ENCODE assay signal across 10 cellular contexts in genomic region chr6:37242042-37242428, GRCh38. TPM values are rescaled to one million over a fixed set of nuclear protein-coding genes. Genes with fewer than 3 reads are reported as not detected.
DNase-seq lines count a peak whose midpoint lies in the region; ATAC-seq and TF ChIP-seq lines count a peak whose summit lies in the region.
"Had no signal": no experiment of that assay in that cellular context is flagged by ENCODE, and none has a peak within 500 bp of the region (broad histone marks: within the 10 kb centered on the region; RNA-seq: fewer than 3 reads in every experiment).

No MANE protein-coding gene starts in this region.

- H3K4me3 ChIP-seq in IMR-90 (ENCODE audit: insufficient read depth, low read depth, low read length) (no peak overlapping the region), mesendoderm (ENCODE audit: low read length) (no peak overlapping the region), thoracic aorta (no peak overlapping the region)

- TF ChIP-seq RAD21 in IMR-90 (IDR thresholded peaks at IDR 0.05; ENCODE audit: low read length): no peak

- H3K9ac ChIP-seq in IMR-90 (ENCODE audit: low read depth, low read length): peak overlapping the region; percentile 78
- H3K9ac ChIP-seq in mesendoderm (ENCODE audit: low read length): no peak overlapping the region

- H3K9me3 ChIP-seq in IMR-90 (ENCODE audit: control insufficient read depth, insufficient read depth, low read length) (no peaks in the 10 kb centered on the region), thoracic aorta (no peaks in the 10 kb centered on the region)

- no peaks in the 10 kb centered on the region for H3K27me3 ChIP-seq in IMR-90 (ENCODE audit: control insufficient read depth, insufficient read depth, low read length)
- H3K27me3 ChIP-seq in mesendoderm (ENCODE audit: insufficient read depth, low read length, poor library complexity): no peaks in the 10 kb centered on the region
- no peaks in the 10 kb centered on the region for H3K27me3 ChIP-seq in thoracic aorta (replicated peaks; ENCODE audit: insufficient read depth)

- CTCF ChIA-PET in IMR-90 (lab: Yijun Ruan, JAX): interaction anchor here (1.1 kb wide), 1 partner anchor 32 kb away, joined by 3 read pairs; no protein-coding TSS in a partner anchor

- POLR2A ChIA-PET in IMR-90 (lab: Charles Lee; ENCODE audit: unreplicated experiment): interaction anchor here (1.0 kb wide), 1 partner anchor 13 kb away, joined by 3 read pairs; no protein-coding TSS in a partner anchor

- intact Hi-C loops in IMR-90 (cut with micrococcal nuclease): loop anchor here (5.0 kb wide), 1 partner anchor 100 kb away; no protein-coding TSS in a partner anchor

- in situ Hi-C loops in IMR-90 (cut with MboI; ENCODE audit: low sequenced_read_pairs): no loop called here

- peaks cover 0 to 14% of the 10 kb centered on the region in 2 experiments; a peak in 1 of 4 replicates for H3K79me1 ChIP-seq in IMR-90 (ENCODE audit: low read depth in 1 of 2, low read length in 2 of 2)
- H3K79me1 ChIP-seq in mesendoderm (ENCODE audit: low read length): no peaks in the 10 kb centered on the region

- WGBS in IMR-90 (ENCODE audit: extremely low coverage in 2 of 2, insufficient read length in 1 of 2), 2 experiments: 67% methylated on average over 1 of the region's 1 CpG; no CpG with 5 or more reads in 1 of the 2 experiments
- WGBS in mesendoderm (ENCODE audit: extremely low coverage, insufficient coverage, low lambda C conversion rate): no CpG with 5 or more reads among the region's 1 CpG

- H3K4me1 ChIP-seq in IMR-90 (ENCODE audit: control insufficient read depth, insufficient read depth, low read length) (peaks cover 37% of the 10 kb centered on the region), mesendoderm (ENCODE audit: control insufficient read depth, low read depth, low read length) (no peaks in the 10 kb centered on the region), thoracic aorta (ENCODE audit: control insufficient read depth in 1 of 2, low read depth in 2 of 2) (peaks cover 55 to 70% of the 10 kb centered on the region in 2 donors)

- peak overlapping the region; percentile 99 for H3K18ac ChIP-seq in IMR-90 (ENCODE audit: low read depth, low read length)
- no peak overlapping the region for H3K18ac ChIP-seq in mesendoderm (ENCODE audit: low read length)

- H3K4me2 ChIP-seq in IMR-90 (ENCODE audit: low read depth, low read length): peak overlapping the region; percentile 73
- no peak overlapping the region for H3K4me2 ChIP-seq in mesendoderm (ENCODE audit: low read length)

- H3K56ac ChIP-seq in IMR-90 (ENCODE audit: extremely low read depth, insufficient read depth, low read length) (peak overlapping the region; percentile 97), mesendoderm (ENCODE audit: low read length) (no peak overlapping the region)

- H3K27ac ChIP-seq in IMR-90 (ENCODE audit: insufficient read depth, low read length) (peak overlapping the region; percentile 100), mesendoderm (ENCODE audit: low read depth, low read length) (peak overlapping the region; percentile 59), thoracic aorta (peak overlapping the region; percentile 89 to 92)

- peak overlapping the region; percentile 98 for H3K14ac ChIP-seq in IMR-90 (replicated peaks; ENCODE audit: low read depth, low read length)

- peak overlapping the region; percentile 15 for H2AFZ ChIP-seq in IMR-90 (replicated peaks; ENCODE audit: low read length, poor library complexity)

- peak overlapping the region; percentile 98 for H4K5ac ChIP-seq in IMR-90 (ENCODE audit: low read depth, low read length)
- H4K5ac ChIP-seq in mesendoderm (ENCODE audit: low read length): no peak overlapping the region

- peak overlapping the region; percentile 99 for H2BK5ac ChIP-seq in IMR-90 (ENCODE audit: low read depth, low read length, poor library complexity, severe bottlenecking)
- no peak overlapping the region for H2BK5ac ChIP-seq in mesendoderm (ENCODE audit: low read length)

- no peak for TF ChIP-seq CTCF in IMR-90 (conservative IDR thresholded peaks at IDR 0.05; ENCODE audit: low read depth, low read length)
- TF ChIP-seq CTCF in thoracic aorta (IDR thresholded peaks at IDR 0.05): no peak

- no peaks in the 10 kb centered on the region; the same call in 1 of the 2 replicates for H4K20me1 ChIP-seq in IMR-90 (ENCODE audit: insufficient read depth, low read length)

- no peaks in the 10 kb centered on the region for H3K79me2 ChIP-seq in mesendoderm (ENCODE audit: control insufficient read depth, insufficient read depth, low read length)

- peak overlapping the region; percentile 98 for H2BK15ac ChIP-seq in IMR-90 (ENCODE audit: low read depth, low read length)
- H2BK15ac ChIP-seq in mesendoderm (replicated peaks; ENCODE audit: low read depth): no peak overlapping the region

- H3K36me3 ChIP-seq in IMR-90 (ENCODE audit: control insufficient read depth, insufficient read depth, low read length) (no peaks in the 10 kb centered on the region), mesendoderm (ENCODE audit: control insufficient read depth, insufficient read depth, low read length) (no peaks in the 10 kb centered on the region), thoracic aorta (no peaks in the 10 kb centered on the region)

- H4K91ac ChIP-seq in IMR-90 (ENCODE audit: insufficient read depth, low read depth, low read length): peak overlapping the region; percentile 99

- H4K8ac ChIP-seq in IMR-90 (ENCODE audit: low read depth in 2 of 2, low read length in 2 of 2) (peak overlapping the region; percentile 96 to 98), mesendoderm (ENCODE audit: low read depth, low read length) (no peak overlapping the region)

- H3K23ac ChIP-seq in IMR-90 (ENCODE audit: low read depth, low read length) (peak overlapping the region; percentile 99), mesendoderm (ENCODE audit: low read length) (no peak overlapping the region)

- no peak for DNase-seq in IMR-90
- peak; percentile 10 for DNase-seq in amniotic epithelial cell (ENCODE audit: low read depth)
- no peak for DNase-seq in mesendoderm
- DNase-seq in thoracic aorta (ENCODE audit: low spot score): no peak
- no peak for DNase-seq in HuH-7.5 (ENCODE audit: low spot score)
- DNase-seq: NCI-H774, T-helper 1 cell had no signal

- ATAC-seq in IMR-90 (ENCODE audit: low read depth) (no peak), thoracic aorta (ENCODE audit: insufficient number of reproducible peaks, low FRiP score, low read depth) (no peak), GM18502 (IDR thresholded peaks at IDR 0.05; ENCODE audit: poor library complexity, unreplicated experiment) (no peak), HG03039 (IDR thresholded peaks at IDR 0.05; ENCODE audit: unreplicated experiment) (no peak)
- ATAC-seq: activated CD8-positive, alpha-beta T cell treated with anti-CD3 and anti-CD28 coated beads for 36 hours had no signal

- peaks cover 18% of the 10 kb centered on the region for H3K9me1 ChIP-seq in IMR-90 (ENCODE audit: insufficient read depth, low read length)

- dilution Hi-C loops in IMR-90 (cut with HindIII; ENCODE audit: low sequenced_read_pairs, unreplicated experiment): no loop called here

- H2AK5ac ChIP-seq in IMR-90 (ENCODE audit: low read depth, low read length) (peak overlapping the region; percentile 98), mesendoderm (ENCODE audit: low read length) (no peak overlapping the region)

- peak overlapping the region; percentile 100 for H2BK120ac ChIP-seq in IMR-90 (ENCODE audit: low read depth, low read length)
- H2BK120ac ChIP-seq in mesendoderm (ENCODE audit: low read depth, low read length): no peak overlapping the region

- peak overlapping the region; percentile 98 for H2BK20ac ChIP-seq in IMR-90 (ENCODE audit: low read depth, low read length)

- peak; percentile 27; the same call in 1 of the 2 replicates for TF ChIP-seq POLR2A in IMR-90 (IDR thresholded peaks at IDR 0.05; ENCODE audit: low read depth, low read length)

- no TSS peak for BruUV-seq in IMR-90 (replicated peaks; lab: Mats Ljungman, UMichigan)

- H2AK9ac ChIP-seq in IMR-90 (replicated peaks; ENCODE audit: low read depth, low read length, poor library complexity): peak overlapping the region; percentile 83

- H3K4ac ChIP-seq in IMR-90 (ENCODE audit: low read depth, low read length) (peak overlapping the region; percentile 99), mesendoderm (ENCODE audit: low read depth, low read length) (peak overlapping the region; percentile 43)

TF ChIP-seq in IMR-90, 13 proteins besides CTCF, POLR2A, EP300 and RAD21 (continues in another document):
- TF ChIP-seq MAZ (IDR thresholded peaks at IDR 0.05; ENCODE audit: borderline replicate concordance, low read depth, low read length) (no peak), NFE2L2 (IDR thresholded peaks at IDR 0.05; ENCODE audit: low read depth, low read length) (no peak), ELK1 (IDR thresholded peaks at IDR 0.05; ENCODE audit: borderline replicate concordance, low read depth, low read length) (no peak), USF2 (IDR thresholded peaks at IDR 0.05; ENCODE audit: low read depth, low read length) (no peak)

RNA-seq across cellular contexts. Expression of gene TBC1D22B, which starts 15.5 kb away (rescaled TPM):
- 6.6 and 7.5 TPM in 2 replicates for total RNA-seq in IMR-90 (2012; rRNA removed)
- polyA plus RNA-seq in IMR-90 (2012; rRNA removed): 7.1 and 7.5 TPM in 2 replicates
- polyA plus RNA-seq in IMR-90 (2012; cell fraction: cytosol; rRNA removed): 5.0 and 5.7 TPM in 2 replicates
- 6.7 and 15.6 TPM in 2 replicates for polyA plus RNA-seq in IMR-90 (2012; cell fraction: nucleus; rRNA removed; ENCODE audit: low replicate concordance)
- 10.0 TPM for polyA plus RNA-seq in mesendoderm (2013, experiment 1 of 2)
- polyA plus RNA-seq in mesendoderm (2013, experiment 2 of 2): 9.9 TPM
- 10 to 100 TPM in 1 of 2 donors, 1 to 10 TPM in 1; 7.7 to 11.6 TPM for total RNA-seq in thoracic aorta

RNA-seq across cellular contexts. Expression of gene TMEM217, which starts 15.9 kb away (rescaled TPM):
- total RNA-seq in IMR-90 (2012; rRNA removed) (1.4 TPM in 2 replicates), thoracic aorta (1 to 10 TPM in 1 of 2 donors, under 1 TPM in 1; 0.41 to 6.2 TPM)
- 2.5 and 3.5 TPM in 2 replicates for polyA plus RNA-seq in IMR-90 (2012; rRNA removed)
- polyA plus RNA-seq in IMR-90 (2012; cell fraction: cytosol; rRNA removed): 0.83 and 2.4 TPM in 2 replicates
- polyA plus RNA-seq in IMR-90 (2012; cell fraction: nucleus; rRNA removed; ENCODE audit: low replicate concordance): 2.2 and 9.6 TPM in 2 replicates
- polyA plus RNA-seq in mesendoderm (2013, experiment 1 of 2): 1.2 TPM
- polyA plus RNA-seq in mesendoderm (2013, experiment 2 of 2): 1.0 TPM
